ENCODE assay signal across 9 cellular contexts in the genomic region with DNA sequence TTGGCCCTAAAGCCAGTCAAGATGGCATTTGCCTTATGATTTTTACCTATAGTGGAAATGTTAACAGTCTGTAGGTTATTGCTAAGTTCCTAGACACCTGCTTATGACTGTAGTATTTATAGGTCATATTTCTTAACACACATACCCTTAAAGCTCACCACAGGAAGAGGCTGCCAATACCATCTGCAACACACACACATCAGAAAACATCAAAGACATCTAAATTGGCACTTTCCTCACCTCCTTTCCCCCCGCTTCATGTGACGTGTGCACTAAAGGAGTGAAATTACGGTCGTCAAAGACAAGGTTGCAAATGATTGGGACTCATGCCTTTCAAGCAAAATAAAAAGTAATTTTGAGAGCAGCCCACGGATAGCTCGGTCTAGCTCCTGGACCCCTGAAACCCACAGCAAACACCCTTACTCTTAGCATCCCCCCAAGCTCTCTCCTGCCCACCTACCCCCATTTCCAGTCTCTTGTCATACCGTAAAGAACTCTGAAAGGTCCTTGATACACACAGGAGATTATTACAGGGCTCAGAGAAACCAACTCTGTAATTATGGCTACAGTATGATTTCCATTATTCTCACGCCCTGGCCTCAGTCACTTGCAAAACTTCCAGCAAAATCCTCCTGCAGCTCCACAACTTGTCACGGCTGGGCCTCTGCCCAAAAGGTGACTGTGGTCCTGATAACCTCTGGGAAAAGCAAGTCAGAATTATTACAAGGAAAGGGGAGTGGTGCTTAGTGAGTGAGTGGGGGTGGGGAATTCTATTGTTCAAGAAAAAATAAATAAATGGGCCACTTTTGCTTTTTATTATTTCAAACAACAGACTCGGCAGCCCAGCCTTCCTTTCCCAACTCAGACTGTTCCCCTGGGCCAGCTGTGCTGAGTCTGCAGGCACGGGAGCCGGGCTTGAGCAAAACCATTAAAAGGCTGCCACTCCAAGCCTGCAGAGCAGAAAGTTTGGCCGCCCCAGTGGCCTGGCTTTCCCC.
DNase-seq lines count a peak whose midpoint lies in the region; ATAC-seq and TF ChIP-seq lines count a peak whose summit lies in the region.
"Had no signal": no experiment of that assay in that cellular context is flagged by ENCODE, and none has a peak within 500 bp of the region (broad histone marks: within the 10 kb centered on the region; RNA-seq: fewer than 3 reads in every experiment).

No MANE protein-coding gene starts in this region.

- H3K9me3 Mint-ChIP-seq in naive thymus-derived CD4-positive, alpha-beta T cell, result peaks cover 0 to 4% (median 0%) of the 10 kb centered on the region in 11 donors

- peaks cover 0 to 38% (median 0%) of the 10 kb centered on the region in 5 donors for H3K36me3 Mint-ChIP-seq in naive thymus-derived CD4-positive, alpha-beta T cell

- no peaks in the 10 kb centered on the region for H3K36me3 ChIP-seq in BLaER1 treated with 17β-estradiol and CSF1 and Interleukin-3, amounts not matched to agents 10 nM and 100 nM
- H3K36me3 ChIP-seq in naive thymus-derived CD4-positive, alpha-beta T cell (ENCODE audit: control insufficient read depth in 2 of 3, insufficient read depth in 3 of 3, low read length in 3 of 3), result no peaks in the 10 kb centered on the region
- no peaks in the 10 kb centered on the region for H3K36me3 ChIP-seq in prostate gland
- H3K36me3 ChIP-seq in mesendoderm (ENCODE audit: control insufficient read depth, insufficient read depth, low read length), result no peaks in the 10 kb centered on the region

- peak overlapping the region in 1 of 11 experiments; percentile 26; a peak in 1 of 22 replicates for H3K27ac ChIP-seq in BLaER1 treated with 17β-estradiol and CSF1 and Interleukin-3, amounts not matched to agents 10 nM and 100 nM
- peak overlapping the region; percentile 25 for H3K27ac ChIP-seq in naive thymus-derived CD4-positive, alpha-beta T cell (ENCODE audit: low read depth, low read length)
- H3K27ac ChIP-seq in prostate gland, result no peak overlapping the region
- H3K27ac ChIP-seq in mesendoderm (ENCODE audit: low read depth, low read length), result no peak overlapping the region

- H3K27me3 ChIP-seq in BLaER1 treated with 17β-estradiol and CSF1 and Interleukin-3, amounts not matched to agents 10 nM and 100 nM, result no peaks in the 10 kb centered on the region
- H3K27me3 ChIP-seq in naive thymus-derived CD4-positive, alpha-beta T cell (ENCODE audit: control insufficient read depth in 2 of 2, insufficient read depth in 2 of 2, low read length in 2 of 2), result no peaks in the 10 kb centered on the region
- H3K27me3 ChIP-seq in prostate gland (replicated peaks; ENCODE audit: insufficient read depth) (no peaks in the 10 kb centered on the region), mesendoderm (ENCODE audit: insufficient read depth, low read length, poor library complexity) (no peaks in the 10 kb centered on the region)

- TF ChIP-seq CTCF in cardiac fibroblast (IDR thresholded peaks at IDR 0.05; ENCODE audit: low read depth, low read length) (no peak), prostate gland (IDR thresholded peaks at IDR 0.05) (no peak)

- no peak overlapping the region for H3K18ac ChIP-seq in mesendoderm (ENCODE audit: low read length)

- ATAC-seq in naive thymus-derived CD4-positive, alpha-beta T cell, result peak; percentile 90

- 61% methylated on average over 13 of the region's 13 CpGs for WGBS in prostate gland
- no CpG with 5 or more reads among the region's 13 CpGs for WGBS in mesendoderm (ENCODE audit: extremely low coverage, insufficient coverage, low lambda C conversion rate)

- H4K8ac ChIP-seq in mesendoderm (ENCODE audit: low read depth, low read length), result no peak overlapping the region

- no peaks in the 10 kb centered on the region for H4K20me1 ChIP-seq in BLaER1 treated with 17β-estradiol and CSF1 and Interleukin-3, amounts not matched to agents 10 nM and 100 nM

- H3K27ac Mint-ChIP-seq in naive thymus-derived CD4-positive, alpha-beta T cell, result peak overlapping the region in 8 of 9 donors; percentile 38 to 96 (median 86)

- CTCF ChIA-PET in naive thymus-derived CD4-positive, alpha-beta T cell (lab: Charles Lee), result interaction anchor here (1.0 kb wide), 1 partner anchor 47 kb away, joined by 3 read pairs; no protein-coding TSS in a partner anchor

- H3K9me3 ChIP-seq in BLaER1 treated with 17β-estradiol and CSF1 and Interleukin-3, amounts not matched to agents 10 nM and 100 nM (replicated peaks in 1 of 11), result peaks cover 3 to 18% (median 11%) of the 10 kb centered on the region in 11 experiments; a peak in 18 of 22 replicates
- no peaks in the 10 kb centered on the region for H3K9me3 ChIP-seq in naive thymus-derived CD4-positive, alpha-beta T cell (ENCODE audit: control insufficient read depth in 2 of 3, low read length in 3 of 3)
- H3K9me3 ChIP-seq in prostate gland, result no peaks in the 10 kb centered on the region

- H3K27me3 Mint-ChIP-seq in naive thymus-derived CD4-positive, alpha-beta T cell, result peaks cover 0 to 48% (median 0%) of the 10 kb centered on the region in 5 donors

- no peak overlapping the region for H3K9ac ChIP-seq in BLaER1 treated with 17β-estradiol and CSF1 and Interleukin-3, amounts not matched to agents 10 nM and 100 nM
- H3K9ac ChIP-seq in mesendoderm (ENCODE audit: low read length), result no peak overlapping the region

- peak overlapping the region; percentile 32 to 82 (median 62) for H3K4me3 Mint-ChIP-seq in naive thymus-derived CD4-positive, alpha-beta T cell

- no peaks in the 10 kb centered on the region for H3K79me1 ChIP-seq in mesendoderm (ENCODE audit: low read length)

- no peak overlapping the region for H3K23ac ChIP-seq in mesendoderm (ENCODE audit: low read length)

- H3K4me1 ChIP-seq in BLaER1 treated with 17β-estradiol and CSF1 and Interleukin-3, amounts not matched to agents 10 nM and 100 nM, result peaks cover 0 to 29% (median 22%) of the 10 kb centered on the region in 10 experiments; a peak in 17 of 20 replicates
- H3K4me1 ChIP-seq in naive thymus-derived CD4-positive, alpha-beta T cell (ENCODE audit: control insufficient read depth in 2 of 2, insufficient read depth in 2 of 2, low read length in 2 of 2), result peaks cover 22 to 31% of the 10 kb centered on the region in 2 donors
- H3K4me1 ChIP-seq in prostate gland (replicated peaks) (no peaks in the 10 kb centered on the region), mesendoderm (ENCODE audit: control insufficient read depth, low read depth, low read length) (no peaks in the 10 kb centered on the region)

- intact Hi-C loops in naive thymus-derived CD4-positive, alpha-beta T cell (cut with micrococcal nuclease), result loop anchor here (1.0 to 5.0 kb wide), 5 partner anchors 48 to 286 kb away; no protein-coding TSS in a partner anchor
- intact Hi-C loops in prostate gland (cut with DNase I), result no loop called here

- DNase-seq in NCI-H2227 (lab: John Stamatoyannopoulos, UW; ENCODE audit: unreplicated experiment) (peak; percentile 85), cardiac fibroblast (ENCODE audit: low read depth in 2 of 2) (peak; percentile 2 to 83), COLO668 (lab: John Stamatoyannopoulos, UW; ENCODE audit: unreplicated experiment) (no peak), prostate gland (ENCODE audit: low spot score) (no peak), mesendoderm (no peak), HuH-7.5 (ENCODE audit: low spot score) (no peak)
- DNase-seq in naive thymus-derived CD4-positive, alpha-beta T cell, result peak in 7 of 9 donors; percentile 61 to 87 (median 80)
- DNase-seq: nucleus accumbens had no signal

- TF ChIP-seq POLR2A in prostate gland (IDR thresholded peaks at IDR 0.05), result no peak

- no peak overlapping the region for H2AK5ac ChIP-seq in mesendoderm (ENCODE audit: low read length)

- no peak overlapping the region for H3K4ac ChIP-seq in mesendoderm (ENCODE audit: low read depth, low read length)

- peaks cover 31 to 59% (median 48%) of the 10 kb centered on the region in 7 donors for H3K4me1 Mint-ChIP-seq in naive thymus-derived CD4-positive, alpha-beta T cell

- peak overlapping the region in 9 of 11 experiments; percentile 12 to 65 (median 54); a peak in 16 of 22 replicates for H3K4me2 ChIP-seq in BLaER1 treated with 17β-estradiol and CSF1 and Interleukin-3, amounts not matched to agents 10 nM and 100 nM
- H3K4me2 ChIP-seq in mesendoderm (ENCODE audit: low read length), result no peak overlapping the region

- no peak overlapping the region for H2BK5ac ChIP-seq in mesendoderm (ENCODE audit: low read length)

- H3K79me2 ChIP-seq in mesendoderm (ENCODE audit: control insufficient read depth, insufficient read depth, low read length), result no peaks in the 10 kb centered on the region

- no peak overlapping the region for H2BK15ac ChIP-seq in mesendoderm (replicated peaks; ENCODE audit: low read depth)

- no peak overlapping the region for H4K5ac ChIP-seq in mesendoderm (ENCODE audit: low read length)

- no peak overlapping the region for H3K4me3 ChIP-seq in BLaER1 treated with 17β-estradiol and CSF1 and Interleukin-3, amounts not matched to agents 10 nM and 100 nM
- no peak overlapping the region for H3K4me3 ChIP-seq in cardiac fibroblast (replicated peaks in 1 of 2; ENCODE audit: low read depth in 2 of 2, low read length in 2 of 2)
- H3K4me3 ChIP-seq in naive thymus-derived CD4-positive, alpha-beta T cell (ENCODE audit: low read length), result no peak overlapping the region
- H3K4me3 ChIP-seq in prostate gland, result no peak overlapping the region
- H3K4me3 ChIP-seq in mesendoderm (ENCODE audit: low read length), result no peak overlapping the region

- H2BK120ac ChIP-seq in mesendoderm (ENCODE audit: low read depth, low read length), result no peak overlapping the region

- H3K56ac ChIP-seq in mesendoderm (ENCODE audit: low read length), result no peak overlapping the region

- POLR2A ChIA-PET in naive thymus-derived CD4-positive, alpha-beta T cell (lab: Charles Lee), result interaction anchor here (0.6 to 1.6 kb wide), 6 partner anchors 9 to 61 kb away, joined by 3 to 8 read pairs (median 3); no protein-coding TSS in a partner anchor

Comparison
In these comparisons a context has a peak if more than half of its experiments do, and no peak if none do; other contexts are left out.
1. DNase-seq: peak in NCI-H2227 (single experiment), cardiac fibroblast (2 of 2) and naive thymus-derived CD4-positive, alpha-beta T cell (7 of 9); none in COLO668 (single experiment), prostate gland (single experiment), mesendoderm (single experiment) and HuH-7.5 (single experiment).